Comparison of ENCODE assay signal across 12 cellular contexts in the genomic region with DNA sequence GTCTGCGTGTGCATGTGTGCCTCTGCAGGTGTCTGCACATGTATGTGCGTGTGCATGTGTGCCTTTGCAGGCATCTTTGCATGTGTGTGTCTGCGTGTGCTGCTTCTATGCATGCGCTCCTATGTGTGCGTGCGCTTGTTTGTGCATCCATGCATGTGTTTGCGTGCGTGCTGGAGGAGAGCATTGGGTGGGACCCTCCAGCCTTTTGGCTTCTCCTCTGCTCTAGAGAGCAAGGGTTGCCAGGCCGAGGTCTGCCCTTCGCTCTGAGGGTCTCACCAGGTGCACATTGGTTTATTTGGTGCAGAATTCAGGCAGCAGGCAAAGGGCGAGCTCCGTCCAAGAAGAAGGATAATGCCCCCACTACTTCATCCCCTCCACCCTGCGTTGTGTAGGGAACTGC. TPM values are rescaled to one million over a fixed set of nuclear protein-coding genes. Genes with fewer than 3 reads are reported as not detected.
DNase-seq lines count a peak whose midpoint lies in the region; TF ChIP-seq lines count a peak whose summit lies in the region.
"Had no signal": no experiment of that assay in that cellular context is flagged by ENCODE, and none has a peak within 500 bp of the region (broad histone marks: within the 10 kb centered on the region; RNA-seq: fewer than 3 reads in every experiment).

No MANE protein-coding gene starts in this region.

- peak in 1 of 10 donors; percentile 36 for DNase-seq in dorsolateral prefrontal cortex
- no peak for DNase-seq in neural crest cell (ENCODE audit: low read depth, low spot score)
- no peak for DNase-seq in T1000 (lab: John Stamatoyannopoulos, UW)
- no peak for DNase-seq in stimulated activated CD4-positive, alpha-beta T cell treated with anti-CD3 and anti-CD28 coated beads, Interleukin-4, amount 100 ng/mL, for 4 hours
- DNase-seq in NCI-H1092 (lab: John Stamatoyannopoulos, UW): no peak
- no peak for DNase-seq in stimulated activated naive CD4-positive, alpha-beta T cell (lab: John Stamatoyannopoulos, UW)
- DNase-seq: activated naive CD4-positive, alpha-beta T cell; NCI-H2081 treated with DMSO at 0.1 percent for 48 hours; stimulated activated naive CD4-positive, alpha-beta T cell treated with Interleukin-2 at 50 U/mL for 16 hours had no signal

- peak overlapping the region; percentile 100 for H3K4me2 ChIP-seq in BLaER1

- H4K20me1 ChIP-seq in BLaER1: peaks cover 21% of the 10 kb centered on the region

- intact Hi-C loops in dorsolateral prefrontal cortex (cut with DNase I): loop anchor here in 1 of 2 donors (2.0 kb wide), 1 partner anchor 31 kb away; no protein-coding TSS in a partner anchor

- H3K9me3 Mint-ChIP-seq in IgD-negative memory B cell: peaks cover 0 to 5% (median 3%) of the 10 kb centered on the region in 3 donors
- H3K9me3 Mint-ChIP-seq in neural crest cell: peaks cover 3% of the 10 kb centered on the region

- peaks cover 26% of the 10 kb centered on the region for H3K9me3 ChIP-seq in BLaER1

- H3K4me3 Mint-ChIP-seq in IgD-negative memory B cell (peak overlapping the region; percentile 85 to 93 (median 89)), neural crest cell (peak overlapping the region; percentile 86)

- H3K27me3 Mint-ChIP-seq in IgD-negative memory B cell: peaks cover 4% of the 10 kb centered on the region
- peaks cover 45% of the 10 kb centered on the region for H3K27me3 Mint-ChIP-seq in neural crest cell (ENCODE audit: low read depth)

- H3K9ac ChIP-seq in BLaER1: no peak overlapping the region

- TF ChIP-seq CTCF in dorsolateral prefrontal cortex (IDR thresholded peaks at IDR 0.05 in 54 of 56, conservative IDR thresholded peaks at IDR 0.05 in 2 of 56; ENCODE audit: low read depth in 1 of 56, partially characterized antibody in 56 of 56): no peak
- TF ChIP-seq CTCF in neural crest cell (conservative IDR thresholded peaks at IDR 0.05): no peak

- H3K27me3 ChIP-seq in BLaER1 (peaks cover 40% of the 10 kb centered on the region), dorsolateral prefrontal cortex (no peaks in the 10 kb centered on the region)
- H3K27me3 ChIP-seq: gastroesophageal sphincter had no signal

- H3K36me3 Mint-ChIP-seq in IgD-negative memory B cell (no peaks in the 10 kb centered on the region), neural crest cell (ENCODE audit: low read depth) (peaks cover 4% of the 10 kb centered on the region)

- peaks cover 6% of the 10 kb centered on the region; the same call in 1 of the 2 replicates for H3K36me3 ChIP-seq in BLaER1
- H3K36me3 ChIP-seq: gastroesophageal sphincter had no signal

- H3K4me1 ChIP-seq in BLaER1: peaks cover 51% of the 10 kb centered on the region

- H3K27ac Mint-ChIP-seq in IgD-negative memory B cell: peak overlapping the region in 1 of 3 donors; percentile 29
- no peak overlapping the region for H3K27ac Mint-ChIP-seq in neural crest cell (ENCODE audit: unreplicated experiment)

- H3K4me1 Mint-ChIP-seq in IgD-negative memory B cell (peaks cover 0 to 4% (median 4%) of the 10 kb centered on the region in 3 donors), neural crest cell (peaks cover 4% of the 10 kb centered on the region)

- no peak overlapping the region for H3K27ac ChIP-seq in BLaER1
- H3K27ac ChIP-seq in dorsolateral prefrontal cortex: peak overlapping the region in 27 of 59 donors; percentile 40 to 88 (median 80)

- H3K4me3 ChIP-seq in BLaER1 (peak overlapping the region; percentile 73; the same call in 1 of the 2 replicates), dorsolateral prefrontal cortex (peak overlapping the region; percentile 60 to 96 (median 87))

RNA-seq across cellular contexts. Expression of a gene that starts 1.1 kb away (rescaled TPM):
- 1.9 TPM for polyA plus RNA-seq in IgD-negative memory B cell
- total RNA-seq in dorsolateral prefrontal cortex (100 to 1,000 TPM in 68 of 120 experiments, 10 to 100 TPM in 52; 61.9 to 320 (median 103) TPM), neural crest cell (5.6 and 8.9 TPM in 2 replicates)

RNA-seq across cellular contexts. Expression of a gene that starts 17.0 kb away (rescaled TPM):
- 16.7 TPM for polyA plus RNA-seq in IgD-negative memory B cell
- total RNA-seq in dorsolateral prefrontal cortex: 10 to 100 TPM; 32.3 to 70.7 (median 49.0) TPM
- 44.1 and 44.4 TPM in 2 replicates for total RNA-seq in neural crest cell

RNA-seq across cellular contexts. Expression of a gene that starts 35.9 kb away (rescaled TPM):
- polyA plus RNA-seq in IgD-negative memory B cell: not detected
- 100 to 1,000 TPM in 107 of 120 experiments, 10 to 100 TPM in 13; 62.5 to 210 (median 123) TPM for total RNA-seq in dorsolateral prefrontal cortex
- 21.7 and 23.8 TPM in 2 replicates for total RNA-seq in neural crest cell

RNA-seq across cellular contexts. Expression of a gene that starts 51.3 kb away (rescaled TPM):
- polyA plus RNA-seq in IgD-negative memory B cell: 32.1 TPM
- total RNA-seq in dorsolateral prefrontal cortex (100 to 1,000 TPM in 7 of 120 experiments, 10 to 100 TPM in 113; 61.0 to 110 (median 83.4) TPM), neural crest cell (57.1 and 64.6 TPM in 2 replicates)

RNA-seq across cellular contexts. Expression of a gene that starts 52.3 kb away (rescaled TPM):
- 19.4 TPM for polyA plus RNA-seq in IgD-negative memory B cell
- 100 to 1,000 TPM in 110 of 120 experiments, 10 to 100 TPM in 10; 90.4 to 151 (median 117) TPM for total RNA-seq in dorsolateral prefrontal cortex
- total RNA-seq in neural crest cell: 155 and 166 TPM in 2 replicates
